Comparison of ENCODE assay signal across 34 cellular contexts in genomic region chr17:65754081-65754480, GRCh38.
"Had no signal": no experiment of that assay in that cellular context is flagged by ENCODE, and none has a peak within 500 bp of the region (broad histone marks: within the 10 kb centered on the region; RNA-seq: fewer than 3 reads in every experiment).

No MANE protein-coding gene starts in this region.

- H3K9me3 Mint-ChIP-seq: activated CD4-positive, alpha-beta memory T cell treated with anti-CD3 and anti-CD28 coated beads for 36 hours; activated CD8-positive, alpha-beta T cell treated with anti-CD3 and anti-CD28 coated beads for 36 hours; activated naive CD4-positive, alpha-beta T cell treated with anti-CD3 and anti-CD28 coated beads for 36 hours; activated naive CD8-positive, alpha-beta T cell treated with anti-CD3 and anti-CD28 coated beads for 36 hours; activated T-cell treated with anti-CD3 and anti-CD28 coated beads, Interleukin-2, amount 50 U/mL, for 4 hours had no signal

- ATAC-seq: activated CD8-positive, alpha-beta T cell treated with anti-CD3 and anti-CD28 coated beads for 36 hours; activated T-cell treated with anti-CD3 and anti-CD28 coated beads, Interleukin-2, amount 50 U/mL, for 4 hours; activated T-cell treated with anti-CD3 and anti-CD28 coated beads, Interleukin-2, amount 50 U/mL, for 72 hours; activated T-helper 17 cell treated with anti-CD3 and anti-CD28 coated beads, Interleukin-2, amount 50 U/mL, for 72 hours; body of pancreas had no signal

- H3K27ac Mint-ChIP-seq: activated B cell treated with CpG ODN at 0.5 μM for 24 hours; activated CD4-positive, alpha-beta memory T cell treated with anti-CD3 and anti-CD28 coated beads for 36 hours; activated CD4-positive, alpha-beta T cell treated with anti-CD3 and anti-CD28 coated beads, Interleukin-2, amount 10 ng/mL, durations not matched to agents 24 days and 14 days; activated CD8-positive, alpha-beta T cell treated with anti-CD3 and anti-CD28 coated beads for 36 hours; activated naive CD4-positive, alpha-beta T cell treated with anti-CD3 and anti-CD28 coated beads for 36 hours; activated naive CD8-positive, alpha-beta T cell treated with anti-CD3 and anti-CD28 coated beads for 36 hours; activated T-cell treated with anti-CD3 and anti-CD28 coated beads, Interleukin-2, amount 50 U/mL, for 72 hours; activated T-helper 1 cell treated with anti-CD3 and anti-CD28 coated beads, Interleukin-12 subunit alpha, Interleukin-12 subunit beta, Interleukin-2, Interleukin-4 antibody, amounts not matched to agents 30 ng/mL and 10 ng/mL and 1 ng/mL, durations not matched to agents 14 hours and 24 hours and 36 hours; activated T-helper 17 cell treated with anti-CD3 and anti-CD28 coated beads, Interleukin-2, amount 50 U/mL, for 72 hours; T-helper 1 cell treated with Interleukin-12 subunit alpha and Interleukin-12 subunit beta and Interleukin-4 antibody, amounts not matched to agents 30 μg/mL and 1 μg/mL, for 36 hours; T-helper 2 cell treated with Interferon-gamma antibody and Interleukin-4, amounts not matched to agents 5 μg/mL and 100 μg/mL, for 36 hours had no signal

- H3K9me3 ChIP-seq: adrenal gland, body of pancreas, breast epithelium had no signal

- H3K4me3 Mint-ChIP-seq: activated B cell treated with CpG ODN at 0.5 μM for 24 hours; activated CD4-positive, alpha-beta memory T cell treated with anti-CD3 and anti-CD28 coated beads for 36 hours; activated CD4-positive, alpha-beta T cell treated with anti-CD3 and anti-CD28 coated beads, Interleukin-2, amount 10 ng/mL, durations not matched to agents 24 days and 14 days; activated CD8-positive, alpha-beta T cell treated with anti-CD3 and anti-CD28 coated beads for 36 hours; activated naive CD4-positive, alpha-beta T cell treated with anti-CD3 and anti-CD28 coated beads for 36 hours; activated naive CD8-positive, alpha-beta T cell treated with anti-CD3 and anti-CD28 coated beads for 36 hours; activated T-cell treated with anti-CD3 and anti-CD28 coated beads, Interleukin-2, amount 50 U/mL, for 4 hours; activated T-cell treated with anti-CD3 and anti-CD28 coated beads, Interleukin-2, amount 50 U/mL, for 72 hours; activated T-helper 1 cell treated with anti-CD3 and anti-CD28 coated beads, Interleukin-12 subunit alpha, Interleukin-12 subunit beta, Interleukin-2, Interleukin-4 antibody, amounts not matched to agents 30 ng/mL and 10 ng/mL and 1 ng/mL, durations not matched to agents 14 hours and 24 hours and 36 hours; activated T-helper 17 cell treated with anti-CD3 and anti-CD28 coated beads, Interleukin-2, amount 50 U/mL, for 72 hours; T-helper 1 cell treated with Interleukin-12 subunit alpha and Interleukin-12 subunit beta and Interleukin-4 antibody, amounts not matched to agents 30 μg/mL and 1 μg/mL, for 36 hours; T-helper 2 cell treated with Interferon-gamma antibody and Interleukin-4, amounts not matched to agents 5 μg/mL and 100 μg/mL, for 36 hours had no signal

- H3K36me3 Mint-ChIP-seq: activated CD4-positive, alpha-beta memory T cell treated with anti-CD3 and anti-CD28 coated beads for 36 hours; activated naive CD8-positive, alpha-beta T cell treated with anti-CD3 and anti-CD28 coated beads for 36 hours had no signal

- H3K4me1 Mint-ChIP-seq: activated B cell treated with CpG ODN at 0.5 μM for 24 hours had no signal

- H3K4me3 ChIP-seq: adrenal gland, body of pancreas, breast epithelium had no signal

- H3K27me3 ChIP-seq: adrenal gland, body of pancreas, brain microvascular endothelial cell, breast epithelium had no signal

- H3K27me3 Mint-ChIP-seq: activated B cell treated with CpG ODN at 0.5 μM for 24 hours; activated CD4-positive, alpha-beta T cell treated with anti-CD3 and anti-CD28 coated beads, Interleukin-2, amount 10 ng/mL, durations not matched to agents 24 days and 14 days; activated CD8-positive, alpha-beta T cell treated with anti-CD3 and anti-CD28 coated beads for 36 hours; activated T-helper 17 cell treated with anti-CD3 and anti-CD28 coated beads, Interleukin-2, amount 50 U/mL, for 72 hours had no signal

- H3K27ac ChIP-seq: adrenal gland, body of pancreas, brain microvascular endothelial cell, breast epithelium, VCaP had no signal

- DNase-seq: activated B cell treated with CpG ODN at 0.5 μM for 24 hours; activated CD4-positive, alpha-beta memory T cell treated with anti-CD3 and anti-CD28 coated beads for 36 hours; activated CD4-positive, alpha-beta T cell treated with anti-CD3 and anti-CD28 coated beads for 4 hours; activated CD4-positive, alpha-beta T cell treated with anti-CD3 and anti-CD28 coated beads, Interleukin-2, amount 10 ng/mL, durations not matched to agents 24 days and 14 days; activated CD4-positive, alpha-beta T cell treated with anti-CD3 and anti-CD28 coated beads, Interleukin-2, amount 50 U/mL, for 1 hour; activated CD4-positive, alpha-beta T cell treated with anti-CD3 and anti-CD28 coated beads, Interleukin-2, amount 50 U/mL, for 4 hours; activated CD4-positive, CD25-positive, alpha-beta regulatory T cell treated with anti-CD3 and anti-CD28 coated beads, Interleukin-2, amount 50 U/mL, for 72 hours; activated CD8-positive, alpha-beta memory T cell treated with anti-CD3 and anti-CD28 coated beads, Interleukin-2, amount 50 U/mL, for 4 hours; activated CD8-positive, alpha-beta T cell treated with anti-CD3 and anti-CD28 coated beads for 36 hours; activated effector memory CD4-positive, alpha-beta T cell treated with anti-CD3 and anti-CD28 coated beads, Interleukin-2, amount 50 U/mL, for 16 hours; activated gamma-delta T cell treated with Interleukin-2 at 50 U/mL for 16 hours; activated naive CD4-positive, alpha-beta T cell; activated naive CD4-positive, alpha-beta T cell treated with anti-CD3 and anti-CD28 coated beads for 36 hours; activated naive CD4-positive, alpha-beta T cell treated with anti-CD3 and anti-CD28 coated beads, Interleukin-2, amount 50 U/mL, for 16 hours; activated naive CD8-positive, alpha-beta T cell treated with anti-CD3 and anti-CD28 coated beads for 36 hours; activated T-cell treated with anti-CD3 and anti-CD28 coated beads for 4 hours; activated T-cell treated with anti-CD3 and anti-CD28 coated beads, Interleukin-2, amount 50 U/mL, for 1 hour; activated T-cell treated with anti-CD3 and anti-CD28 coated beads, Interleukin-2, amount 50 U/mL, for 4 hours; activated T-cell treated with anti-CD3 and anti-CD28 coated beads, Interleukin-2, amount 50 U/mL, for 72 hours; adrenal gland; amniotic stem cell; aorta; body of pancreas; brain microvascular endothelial cell; central memory CD4-positive, alpha-beta T cell; T-helper 1 cell; T-helper 2 cell; T-helper 9 cell had no signal

- H3K36me3 ChIP-seq: adrenal gland, brain microvascular endothelial cell, breast epithelium had no signal
